27 cellular contexts compared by ENCODE assay signal in genomic region chr10:45378866-45379265, GRCh38.
DNase-seq lines count a peak whose midpoint lies in the region; ATAC-seq and TF ChIP-seq lines count a peak whose summit lies in the region.
"Had no signal": no experiment of that assay in that cellular context is flagged by ENCODE, and none has a peak within 500 bp of the region (broad histone marks: within the 10 kb centered on the region; RNA-seq: fewer than 3 reads in every experiment).

No MANE protein-coding gene starts in this region.

- H3K4me2 ChIP-seq in BLaER1, result peak overlapping the region; percentile 69
- H3K4me2 ChIP-seq: A549 had no signal

- H3K27ac ChIP-seq in BLaER1 (peak overlapping the region; percentile 9; the same call in 1 of the 2 replicates), HL-60 (replicated peaks) (peak overlapping the region; percentile 85), neutrophil (peak overlapping the region; percentile 89)
- H3K27ac ChIP-seq: A549, SJCRH30 had no signal

- H3K4me3 Mint-ChIP-seq in effector memory CD8-positive, alpha-beta T cell, result no peak overlapping the region
- H3K4me3 Mint-ChIP-seq: activated naive CD8-positive, alpha-beta T cell treated with anti-CD3 and anti-CD28 coated beads, Interleukin-2, amount 50 U/mL, for 24 hours; CD8-positive, alpha-beta memory T cell; natural killer cell had no signal

- peaks cover 20 to 25% of the 10 kb centered on the region in 2 donors for H3K27me3 Mint-ChIP-seq in effector memory CD8-positive, alpha-beta T cell

- H3K9me3 Mint-ChIP-seq in effector memory CD8-positive, alpha-beta T cell, result no peaks in the 10 kb centered on the region
- H3K9me3 Mint-ChIP-seq: activated naive CD8-positive, alpha-beta T cell treated with anti-CD3 and anti-CD28 coated beads, Interleukin-2, amount 50 U/mL, for 24 hours; natural killer cell had no signal

- H3K9me3 ChIP-seq in BLaER1 (no peaks in the 10 kb centered on the region), neutrophil (no peaks in the 10 kb centered on the region)
- H3K9me3 ChIP-seq: A549, esophagus squamous epithelium, HAP-1, heart left ventricle, sigmoid colon, SJCRH30 had no signal

- no peak for DNase-seq in HL-60 (ENCODE audit: low read depth in 1 of 2, low spot score in 1 of 2)
- peak; percentile 29 for DNase-seq in cerebellar cortex (ENCODE audit: low spot score)
- no peak for DNase-seq in effector memory CD8-positive, alpha-beta T cell
- DNase-seq in NCI-H187 (lab: John Stamatoyannopoulos, UW), result no peak
- DNase-seq in NCI-H446 (lab: John Stamatoyannopoulos, UW), result no peak
- DNase-seq in AG08395 (ENCODE audit: low spot score), result no peak
- DNase-seq: activated CD4-positive, alpha-beta T cell treated with anti-CD3 and anti-CD28 coated beads, Interleukin-2, amount 50 U/mL, for 1 hour; activated gamma-delta T cell; activated naive CD8-positive, alpha-beta T cell treated with anti-CD3 and anti-CD28 coated beads, Interleukin-2, amount 50 U/mL, for 24 hours; activated T-cell treated with anti-CD3 and anti-CD28 coated beads, Interleukin-2, amount 50 U/mL, for 1 hour; CD8-positive, alpha-beta memory T cell; dermis blood vessel endothelial cell; EL; esophagus squamous epithelium; foreskin melanocyte; heart left ventricle; kidney; natural killer cell; NCI-H2029; NCI-H526 treated with DMSO at 0.1 percent for 48 hours; sigmoid colon; SJCRH30; stimulated activated CD4-positive, alpha-beta T cell treated with anti-CD3 and anti-CD28 coated beads, Interleukin-4, amount 100 ng/mL, for 4 hours had no signal

- H3K4me3 ChIP-seq in BLaER1 (no peak overlapping the region), HL-60 (replicated peaks; ENCODE audit: insufficient read depth, low read length) (no peak overlapping the region), neutrophil (ENCODE audit: low read depth in 1 of 2, low read length in 1 of 2) (peak overlapping the region; percentile 90 to 99)
- H3K4me3 ChIP-seq: A549, esophagus squamous epithelium, HAP-1, heart left ventricle, sigmoid colon, SJCRH30 had no signal

- H3K4me1 Mint-ChIP-seq in effector memory CD8-positive, alpha-beta T cell (ENCODE audit: low read depth in 2 of 2), result peaks cover under 1 to 9% of the 10 kb centered on the region in 2 donors

- H4K20me1 ChIP-seq in BLaER1, result peaks cover 9% of the 10 kb centered on the region; the same call in 1 of the 2 replicates

- H3K36me3 ChIP-seq in BLaER1 (peaks cover 30% of the 10 kb centered on the region), neutrophil (peaks cover 40% of the 10 kb centered on the region)
- H3K36me3 ChIP-seq: HAP-1, sigmoid colon, SJCRH30 had no signal

- H3K4me1 ChIP-seq in BLaER1 (peaks cover 59% of the 10 kb centered on the region), neutrophil (ENCODE audit: control insufficient read depth in 1 of 2, insufficient read depth in 1 of 2, low read depth in 1 of 2, low read length in 1 of 2) (peaks cover 90 to 93% of the 10 kb centered on the region in 2 experiments)
- H3K4me1 ChIP-seq: HAP-1, SJCRH30 had no signal

- peak overlapping the region in 1 of 2 donors; percentile 76 for H3K27ac Mint-ChIP-seq in effector memory CD8-positive, alpha-beta T cell
- H3K27ac Mint-ChIP-seq: activated naive CD8-positive, alpha-beta T cell treated with anti-CD3 and anti-CD28 coated beads, Interleukin-2, amount 50 U/mL, for 24 hours; CD8-positive, alpha-beta memory T cell had no signal

- H3K27me3 ChIP-seq in BLaER1 (no peaks in the 10 kb centered on the region), HL-60 (ENCODE audit: insufficient read depth, poor library complexity, severe bottlenecking) (no peaks in the 10 kb centered on the region), neutrophil (no peaks in the 10 kb centered on the region)
- H3K27me3 ChIP-seq: SJCRH30 had no signal

- ATAC-seq in effector memory CD8-positive, alpha-beta T cell (replicated peaks), result no peak
- ATAC-seq: A549; activated naive CD8-positive, alpha-beta T cell treated with anti-CD3 and anti-CD28 coated beads, Interleukin-2, amount 50 U/mL, for 24 hours; natural killer cell had no signal

- TF ChIP-seq CTCF in HL-60 (IDR thresholded peaks at IDR 0.05; ENCODE audit: insufficient read depth, low read length), result no peak
- no peak for TF ChIP-seq CTCF in neutrophil (IDR thresholded peaks at IDR 0.05)

- no peak overlapping the region for H3K9ac ChIP-seq in BLaER1

- H3K36me3 Mint-ChIP-seq in effector memory CD8-positive, alpha-beta T cell (ENCODE audit: insufficient read depth), result no peaks in the 10 kb centered on the region
- H3K36me3 Mint-ChIP-seq: CD8-positive, alpha-beta memory T cell; natural killer cell had no signal

Comparison
In these comparisons a context has a peak if more than half of its experiments do, and no peak if none do; other contexts are left out.
1. H3K27ac ChIP-seq: peak in every context shown above with its lines; median percentile 89 in neutrophil; 85 in HL-60; 9 in BLaER1.
2. H3K4me3 ChIP-seq: peak in neutrophil (2 of 2); none in BLaER1 (single experiment) and HL-60 (single experiment).